In genomic region chr1:206563367-206563953, GRCh38 we compare ENCODE assay signal across 10 cellular contexts. TPM values are rescaled to one million over a fixed set of nuclear protein-coding genes. Genes with fewer than 3 reads are reported as not detected.
DNase-seq lines count a peak whose midpoint lies in the region; ATAC-seq, FAIRE-seq and TF ChIP-seq lines count a peak whose summit lies in the region.
"Had no signal": no experiment of that assay in that cellular context is flagged by ENCODE, and none has a peak within 500 bp of the region (broad histone marks: within the 10 kb centered on the region; RNA-seq: fewer than 3 reads in every experiment).

No MANE protein-coding gene starts in this region.

- DNase-seq in GM12878 (ENCODE audit: low read depth, low spot score) (no peak), heart left ventricle (no peak), adrenal gland (no peak), iPS-NIHi7 (ENCODE audit: extremely low spot score) (no peak)
- DNase-seq: T1000 had no signal

- H3K4me3 ChIP-seq in GM08714 (ENCODE audit: low read length) (peak overlapping the region; percentile 20; the same call in 1 of the 2 replicates), GM12878 (peak overlapping the region; percentile 56), heart left ventricle (peak overlapping the region in 1 of 12 donors; percentile 25), adrenal gland (no peak overlapping the region)
- H3K4me3 ChIP-seq: thoracic aorta had no signal

- CTCF ChIA-PET in GM12878 (lab: Yijun Ruan, JAX), result interaction anchor here (0.7 to 18.4 kb wide), 13 partner anchors 9 to 841 kb away, joined by 3 to 330 read pairs (median 4); partner anchors contain the start of gene EIF2D

- peak overlapping the region; percentile 78 for H3K4me2 ChIP-seq in GM12878 (ENCODE audit: control insufficient read depth, insufficient read depth)

- BruUV-seq in GM12878 (replicated peaks; lab: Mats Ljungman, UMichigan), result no TSS peak

- TF ChIP-seq EP300 in GM12878 (IDR thresholded peaks at IDR 0.05; ENCODE audit: borderline replicate concordance in 1 of 2, control insufficient read depth in 1 of 2, low read depth in 2 of 2, low read length in 2 of 2), result no peak

- in situ Hi-C loops in GM12878 (cut with MboI), result no loop called here

- peaks cover 10% of the 10 kb centered on the region for H4K20me1 ChIP-seq in GM12878 (ENCODE audit: control insufficient read depth, insufficient read depth)

- H3K4me1 ChIP-seq in GM12878 (ENCODE audit: control insufficient read depth, insufficient read depth, low read length) (peaks cover 59% of the 10 kb centered on the region), heart left ventricle (peaks cover 5 to 96% (median 21%) of the 10 kb centered on the region in 12 donors), adrenal gland (replicated peaks in 1 of 2) (peaks cover 21 to 33% of the 10 kb centered on the region in 2 donors)

- H3K9me3 ChIP-seq in GM12878 (replicated peaks; ENCODE audit: control insufficient read depth, insufficient read depth, low read length) (no peaks in the 10 kb centered on the region), heart left ventricle (no peaks in the 10 kb centered on the region), adrenal gland (replicated peaks in 1 of 3) (no peaks in the 10 kb centered on the region)
- H3K9me3 ChIP-seq: thoracic aorta had no signal

- TF ChIP-seq RAD21 in GM12878 (IDR thresholded peaks at IDR 0.05; ENCODE audit: insufficient read depth, low read depth, low read length), result no peak

- POLR2A ChIA-PET in GM12878 (lab: Charles Lee), result interaction anchor here (0.5 to 9.0 kb wide), 7 partner anchors 8 to 151 kb away, joined by 3 to 117 read pairs (median 5); partner anchors contain the start of gene EIF2D

- WGBS in GM12878 (ENCODE audit: insufficient coverage, insufficient replicate concordance, low lambda C conversion rate, missing lambda C conversion rate), result 4% methylated on average over 1 of the region's 1 CpG
- WGBS in heart left ventricle, 4 donors, result 78 to 90% (median 83%) methylated on average over 1 of the region's 1 CpG
- 63 to 86% (median 78%) methylated on average over 1 of the region's 1 CpG for WGBS in adrenal gland, 4 donors

- peak overlapping the region; percentile 47 for H3K9ac ChIP-seq in GM12878 (ENCODE audit: control insufficient read depth, insufficient read depth, low read length)

- intact Hi-C loops in GM12878 (cut with micrococcal nuclease; ENCODE audit: unreplicated experiment), result loop anchor here (1.0 kb wide), 1 partner anchor 17 kb away; no protein-coding TSS in a partner anchor
- intact Hi-C loops in heart left ventricle (cut with DNase I), result no loop called here
- intact Hi-C loops in adrenal gland (cut with DNase I), result no loop called here

- H3K79me2 ChIP-seq in GM12878 (ENCODE audit: control insufficient read depth, insufficient read depth, low read length), result peaks cover 97% of the 10 kb centered on the region

- H3K27ac ChIP-seq in GM12878 (ENCODE audit: control insufficient read depth, insufficient read depth) (peak overlapping the region; percentile 81), heart left ventricle (peak overlapping the region in 1 of 12 donors; percentile 53), adrenal gland (no peak overlapping the region)
- H3K27ac ChIP-seq: thoracic aorta had no signal

- no peak for TF ChIP-seq POLR2A in GM12878 (IDR thresholded peaks at IDR 0.05; ENCODE audit: low read depth, low read length)
- no peak for TF ChIP-seq POLR2A in heart left ventricle (IDR thresholded peaks at IDR 0.05)
- TF ChIP-seq POLR2A in adrenal gland (IDR thresholded peaks at IDR 0.05), result no peak

- H3K27me3 ChIP-seq in GM12878 (replicated peaks in 1 of 2; ENCODE audit: control insufficient read depth in 2 of 2, insufficient read depth in 2 of 2, low read length in 1 of 2) (no peaks in the 10 kb centered on the region), heart left ventricle (no peaks in the 10 kb centered on the region), adrenal gland (no peaks in the 10 kb centered on the region)

- FAIRE-seq in GM12878 (lab: Jason Lieb, UNC), result no peak

- RAD21 ChIA-PET in GM12878 (lab: Charles Lee; ENCODE audit: unreplicated experiment), result interaction anchor here (0.8 to 4.8 kb wide), 10 partner anchors 9 to 93 kb away, joined by 3 to 57 read pairs (median 4); partner anchors contain the start of gene IKBKE

- no peak for TF ChIP-seq CTCF in GM12878 (IDR thresholded peaks at IDR 0.05 in 2 of 3, conservative IDR thresholded peaks at IDR 0.05 in 1 of 3; ENCODE audit: control insufficient read depth in 2 of 3, extremely low read depth in 1 of 3, insufficient read depth in 1 of 3, low read depth in 3 of 3, low read length in 3 of 3)
- no peak for TF ChIP-seq CTCF in heart left ventricle (IDR thresholded peaks at IDR 0.05)
- TF ChIP-seq CTCF in adrenal gland (IDR thresholded peaks at IDR 0.05), result no peak

- H3K36me3 ChIP-seq in GM12878 (ENCODE audit: control insufficient read depth in 2 of 2, insufficient read depth in 2 of 2, low read length in 1 of 2), result peaks cover 10 to 55% of the 10 kb centered on the region in 2 experiments
- H3K36me3 ChIP-seq in heart left ventricle, result peaks cover 0 to 37% (median 0%) of the 10 kb centered on the region in 9 donors
- H3K36me3 ChIP-seq in adrenal gland (replicated peaks in 1 of 2), result no peaks in the 10 kb centered on the region
- H3K36me3 ChIP-seq: thoracic aorta had no signal

- ATAC-seq in GM21367 (IDR thresholded peaks at IDR 0.05; ENCODE audit: unreplicated experiment) (peak; percentile 21), HG03159 (IDR thresholded peaks at IDR 0.05; ENCODE audit: unreplicated experiment) (peak; percentile 33), GM12878 (peak; percentile 9), heart left ventricle (no peak), GM18519 (IDR thresholded peaks at IDR 0.05; ENCODE audit: low FRiP score, unreplicated experiment) (no peak)

- no peak overlapping the region for H2AFZ ChIP-seq in GM12878 (ENCODE audit: control insufficient read depth, low read depth, low read length)

- SMC1A ChIA-PET in GM12878 (lab: Charles Lee; ENCODE audit: uncharacterized antibody, unreplicated experiment), result interaction anchor here (0.6 to 21.1 kb wide), 14 partner anchors 9 to 182 kb away, joined by 3 to 476 read pairs (median 4); partner anchors contain the start of genes DYRK3 and IKBKE

TF ChIP-seq in GM12878, 131 proteins besides CTCF, POLR2A, EP300 and RAD21:
- no peak for TF ChIP-seq ZNF207 (IDR thresholded peaks at IDR 0.05; ENCODE audit: borderline replicate concordance)
- TF ChIP-seq CBFB (IDR thresholded peaks at IDR 0.05; ENCODE audit: low read depth), result no peak
- no peak for TF ChIP-seq KLF5 (IDR thresholded peaks at IDR 0.05; ENCODE audit: partially characterized antibody)
- TF ChIP-seq POLR2AphosphoS5 (IDR thresholded peaks at IDR 0.05; ENCODE audit: low read length), result 0 out of 2 replicates have a peak, but pooled peaks have one; percentile 8

RNA-seq across cellular contexts. Expression of gene EIF2D, which starts 48.8 kb away (rescaled TPM):
- total RNA-seq in GM12878 (2013; cell fraction: nucleolus; rRNA removed), result 115 and 132 TPM in 2 replicates
- total RNA-seq in GM12878 (2014; rRNA removed) (88.8 and 91.6 TPM in 2 replicates), GM12878 (2014; rRNA removed; fragmentation: Illumina TruSeq; extraction: Trizol) (80.4 and 83.4 TPM in 2 replicates), GM12878 (2021) (74.0 and 76.6 TPM in 2 replicates), heart left ventricle (10 to 100 TPM; 21.6 to 37.5 (median 29.0) TPM), adrenal gland (10 to 100 TPM; 31.6 to 73.1 (median 52.2) TPM)
- polyA plus RNA-seq in GM12878 (2011; ENCODE audit: low read depth), result 49.2 TPM
- polyA plus RNA-seq in GM12878 (2011; rRNA removed) (133 and 153 TPM in 2 replicates), GM12878 (2014; fragmentation: Illumina TruSeq; extraction: Trizol) (108 and 109 TPM in 2 replicates), GM12878 (2014; fragmentation: Nextera tagmentation; extraction: Ambion mirVana) (10 to 100 TPM; 65.4 to 77.5 TPM), GM12878 (2014; rRNA removed) (98.5 and 104 TPM in 2 replicates), GM12878 (2016; fragmentation: Nextera tagmentation; extraction: Ambion mirVana) (10 to 100 TPM; 65.2 to 74.8 TPM), heart left ventricle (10 to 100 TPM; 15.6 to 26.8 TPM), adrenal gland (10 to 100 TPM; 39.5 to 95.4 (median 78.6) TPM)
- polyA plus RNA-seq in GM12878 (2011; cell fraction: cytosol; rRNA removed), result 121 and 127 TPM in 2 replicates
- 149 and 172 TPM in 2 replicates for polyA plus RNA-seq in GM12878 (2011; cell fraction: nucleus; rRNA removed)
- 66.5 and 74.5 TPM in 2 replicates for polyA plus RNA-seq in GM12878 (2012)
- polyA minus RNA-seq in GM12878 (2011; rRNA and poly(A)+ RNA removed), result 93.0 and 112 TPM in 2 replicates
- polyA minus RNA-seq in GM12878 (2011; cell fraction: cytosol; rRNA and poly(A)+ RNA removed), result 26.6 and 32.7 TPM in 2 replicates
- polyA minus RNA-seq in GM12878 (2011; cell fraction: nucleus; rRNA and poly(A)+ RNA removed), result 34.8 and 42.0 TPM in 2 replicates

RNA-seq across cellular contexts. Expression of gene RASSF5, which starts 56.1 kb away (rescaled TPM):
- total RNA-seq in GM12878 (2013; cell fraction: nucleolus; rRNA removed), result 56.7 and 60.6 TPM in 2 replicates
- 64.1 and 68.2 TPM in 2 replicates for total RNA-seq in GM12878 (2014; rRNA removed)
- total RNA-seq in GM12878 (2014; rRNA removed; fragmentation: Illumina TruSeq; extraction: Trizol), result 48.5 and 49.2 TPM in 2 replicates
- 82.5 and 85.6 TPM in 2 replicates for total RNA-seq in GM12878 (2021)
- 30.6 TPM for polyA plus RNA-seq in GM12878 (2011; ENCODE audit: low read depth)
- polyA plus RNA-seq in GM12878 (2011; rRNA removed), result 61.4 and 77.1 TPM in 2 replicates
- polyA plus RNA-seq in GM12878 (2011; cell fraction: cytosol; rRNA removed), result 82.5 and 102 TPM in 2 replicates
- 114 and 118 TPM in 2 replicates for polyA plus RNA-seq in GM12878 (2011; cell fraction: nucleus; rRNA removed)
- 45.3 and 54.0 TPM in 2 replicates for polyA plus RNA-seq in GM12878 (2012)
- polyA plus RNA-seq in GM12878 (2014; fragmentation: Illumina TruSeq; extraction: Trizol), result 79.7 and 89.6 TPM in 2 replicates
- polyA plus RNA-seq in GM12878 (2014; fragmentation: Nextera tagmentation; extraction: Ambion mirVana), result 10 to 100 TPM; 14.0 to 25.4 TPM
- 71.3 and 74.2 TPM in 2 replicates for polyA plus RNA-seq in GM12878 (2014; rRNA removed)
- polyA plus RNA-seq in GM12878 (2016; fragmentation: Nextera tagmentation; extraction: Ambion mirVana), result 10 to 100 TPM; 63.2 to 69.5 TPM
- 118 and 125 TPM in 2 replicates for polyA minus RNA-seq in GM12878 (2011; rRNA and poly(A)+ RNA removed)
- 40.6 and 42.9 TPM in 2 replicates for polyA minus RNA-seq in GM12878 (2011; cell fraction: cytosol; rRNA and poly(A)+ RNA removed)
- 46.9 and 71.1 TPM in 2 replicates for polyA minus RNA-seq in GM12878 (2011; cell fraction: nucleus; rRNA and poly(A)+ RNA removed)
- total RNA-seq in heart left ventricle, result 10 to 100 TPM in 2 of 9 donors, 1 to 10 TPM in 7; 3.2 to 27.4 (median 5.8) TPM
- 1 to 10 TPM; 1.3 to 1.8 TPM for polyA plus RNA-seq in heart left ventricle
- 10 to 100 TPM; 22.8 to 57.9 (median 38.7) TPM for total RNA-seq in adrenal gland
- polyA plus RNA-seq in adrenal gland, result 10 to 100 TPM in 2 of 3 donors, 1 to 10 TPM in 1; 9.3 to 25.2 (median 10.4) TPM

Comparison
In these comparisons a context has a peak if more than half of its experiments do, and no peak if none do; other contexts are left out.
1. H3K4me3 ChIP-seq: peak in GM08714 (single experiment) and GM12878 (single experiment); none in adrenal gland (0 of 4).
2. ATAC-seq: peak in GM21367 (single experiment), HG03159 (single experiment) and GM12878 (single experiment); none in heart left ventricle (0 of 4) and GM18519 (single experiment).